In genomic region chr9:16615451-16615850, GRCh38 we compare ENCODE assay signal across 19 cellular contexts.
DNase-seq lines count a peak whose midpoint lies in the region; ATAC-seq and TF ChIP-seq lines count a peak whose summit lies in the region.
"Had no signal": no experiment of that assay in that cellular context is flagged by ENCODE, and none has a peak within 500 bp of the region (broad histone marks: within the 10 kb centered on the region; RNA-seq: fewer than 3 reads in every experiment).

No MANE protein-coding gene starts in this region.

- no peak overlapping the region for H3K14ac ChIP-seq in H9 (ENCODE audit: insufficient read depth, low read length)

- no peak overlapping the region for H2BK120ac ChIP-seq in H9 (ENCODE audit: low read depth, low read length, poor library complexity, severe bottlenecking)

- H3K4me3 Mint-ChIP-seq in H9: no peak overlapping the region
- H3K4me3 Mint-ChIP-seq: B cell; CD4-positive, CD25-positive, alpha-beta regulatory T cell; CD8-positive, alpha-beta T cell; GM23338; HFFc6 had no signal

- peaks cover 5% of the 10 kb centered on the region for H3K4me1 ChIP-seq in H9 (ENCODE audit: insufficient read depth, low read length)
- H3K4me1 ChIP-seq: Caco-2 had no signal

- no peaks in the 10 kb centered on the region for H3K9me3 Mint-ChIP-seq in H9
- H3K9me3 Mint-ChIP-seq: GM23338, HFFc6 had no signal

- H3K27ac ChIP-seq in H9 (ENCODE audit: insufficient read length, low read depth, low read length): no peak overlapping the region
- H3K27ac ChIP-seq: BLaER1, C4-2B had no signal

- no peak overlapping the region for H2BK5ac ChIP-seq in H9 (ENCODE audit: insufficient read length, low read length)

- H3K23me2 ChIP-seq in H9 (ENCODE audit: insufficient read length, low read depth, low read length, poor library complexity, severe bottlenecking): no peaks in the 10 kb centered on the region

- H3K56ac ChIP-seq in H9 (ENCODE audit: insufficient read length, low read depth, low read length): no peak overlapping the region

- no peak overlapping the region for H2AK5ac ChIP-seq in H9 (ENCODE audit: insufficient read length, low read length)

- ATAC-seq in HG03135 (IDR thresholded peaks at IDR 0.05; ENCODE audit: unreplicated experiment): no peak
- ATAC-seq in GM19328 (IDR thresholded peaks at IDR 0.05; ENCODE audit: unreplicated experiment): no peak
- ATAC-seq: CD8-positive, alpha-beta T cell; GM12878; GM23338 had no signal

- no peak overlapping the region for H2BK15ac ChIP-seq in H9 (ENCODE audit: low read depth, low read length)

- H2AFZ ChIP-seq in H9 (ENCODE audit: low read length): no peak overlapping the region
- H2AFZ ChIP-seq: GM23338 had no signal

- no peak overlapping the region for H4K8ac ChIP-seq in H9 (replicated peaks; ENCODE audit: insufficient read length, low read depth, low read length)

- H3K79me1 ChIP-seq in H9 (ENCODE audit: insufficient read depth, low read depth, low read length, poor library complexity, severe bottlenecking): peaks cover 3% of the 10 kb centered on the region

- H3K4ac ChIP-seq in H9 (ENCODE audit: low read depth, low read length): no peak overlapping the region

- peak overlapping the region in 2 of 3 experiments; percentile 35 to 67; a peak in 2 of 7 replicates for H3K27ac Mint-ChIP-seq in H9
- H3K27ac Mint-ChIP-seq: B cell; CD4-positive, CD25-positive, alpha-beta regulatory T cell; CD8-positive, alpha-beta T cell; GM23338; HFFc6 had no signal

- H4K20me1 ChIP-seq in H9 (ENCODE audit: control insufficient read depth, insufficient read depth, insufficient read length): no peaks in the 10 kb centered on the region
- H4K20me1 ChIP-seq: BLaER1 had no signal

- DNase-seq in H9 (no peak), dermis blood vessel endothelial cell (peak; percentile 62), pulmonary artery endothelial cell (ENCODE audit: low read depth, low spot score) (peak; percentile 66), NCI-H526 (lab: John Stamatoyannopoulos, UW) (no peak)
- DNase-seq: Caco-2; CD4-positive, CD25-positive, alpha-beta regulatory T cell; CD8-positive, alpha-beta T cell; DMS153; DND-41; GDM1; HFFc6 had no signal

- WGBS in H9 (ENCODE audit: extremely low coverage, insufficient read length, low lambda C conversion rate): no CpG with 5 or more reads among the region's 4 CpGs

- no peaks in the 10 kb centered on the region for H3K36me3 Mint-ChIP-seq in H9 (ENCODE audit: insufficient read depth in 1 of 3, low read depth in 3 of 3)
- H3K36me3 Mint-ChIP-seq: CD4-positive, CD25-positive, alpha-beta regulatory T cell; CD8-positive, alpha-beta T cell had no signal

- H3K79me2 ChIP-seq in H9 (ENCODE audit: insufficient read depth, low read length): no peaks in the 10 kb centered on the region

- no peak overlapping the region for H2BK12ac ChIP-seq in H9 (ENCODE audit: insufficient read length, low read depth, low read length)

- no peaks in the 10 kb centered on the region for H3K27me3 Mint-ChIP-seq in H9 (ENCODE audit: low read depth)
- H3K27me3 Mint-ChIP-seq: B cell; CD4-positive, CD25-positive, alpha-beta regulatory T cell had no signal

- H3K4me1 Mint-ChIP-seq in H9: peaks cover 57 to 60% of the 10 kb centered on the region in 2 experiments
- H3K4me1 Mint-ChIP-seq: B cell; CD4-positive, CD25-positive, alpha-beta regulatory T cell had no signal

- H3K9me3 ChIP-seq in H9 (ENCODE audit: control insufficient read depth, low read depth, low read length): no peaks in the 10 kb centered on the region
- H3K9me3 ChIP-seq: Caco-2, HAP-1 had no signal

- no peaks in the 10 kb centered on the region for H3K27me3 ChIP-seq in H9 (ENCODE audit: insufficient read depth, low read length)
- H3K27me3 ChIP-seq: BLaER1 had no signal

- H4K91ac ChIP-seq in H9 (ENCODE audit: insufficient read length, low read depth, low read length): no peak overlapping the region

- no peak overlapping the region for H2BK20ac ChIP-seq in H9 (ENCODE audit: low read depth, low read length, poor library complexity, severe bottlenecking)

- no peak overlapping the region for H3K23ac ChIP-seq in H9 (ENCODE audit: insufficient read length, low read depth, low read length)

- no peak for TF ChIP-seq CTCF in H9 (conservative IDR thresholded peaks at IDR 0.05)

- no peak overlapping the region for H3K18ac ChIP-seq in H9 (ENCODE audit: insufficient read length, low read depth, low read length)

- no peak overlapping the region for H3K9ac ChIP-seq in H9 (ENCODE audit: extremely low read depth, insufficient read length, low read length)
- H3K9ac ChIP-seq: BLaER1 had no signal

- H3K4me2 ChIP-seq in H9 (ENCODE audit: insufficient read depth, insufficient read length, low read length): no peak overlapping the region
- H3K4me2 ChIP-seq: BLaER1, GM23338 had no signal

- no peak overlapping the region for H3T11ph ChIP-seq in H9 (ENCODE audit: low read length)

- no peak overlapping the region for H4K5ac ChIP-seq in H9 (ENCODE audit: insufficient read length, low read depth, low read length)

Comparison
In these comparisons a context has a peak if more than half of its experiments do, and no peak if none do; other contexts are left out.
1. DNase-seq: peak in dermis blood vessel endothelial cell (single experiment) and pulmonary artery endothelial cell (single experiment); none in H9 (single experiment) and NCI-H526 (0 of 2).